Comparison of ENCODE assay signal across 1 cellular context in the genomic region with DNA sequence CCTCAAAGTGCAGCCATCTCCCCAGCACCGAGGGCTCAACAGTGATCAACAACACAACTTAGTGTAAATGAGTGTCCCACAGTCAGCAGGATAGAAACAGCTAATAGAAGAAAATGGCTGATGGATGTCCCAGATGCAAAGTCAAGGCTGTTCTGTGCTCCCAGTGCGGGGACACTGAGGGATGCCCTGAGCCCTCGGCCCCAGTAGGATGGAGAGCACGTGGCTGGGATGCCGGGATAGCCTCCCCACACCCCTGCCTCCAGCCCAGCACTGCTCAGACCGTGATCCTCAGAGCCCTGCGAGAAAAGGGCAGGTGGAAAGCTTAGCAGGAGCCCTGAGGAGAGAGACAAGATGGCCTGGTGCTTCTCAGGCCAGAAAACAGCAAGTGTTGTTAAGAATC.
TF ChIP-seq lines count a peak whose summit lies in the region.

No MANE protein-coding gene starts in this region.

TF ChIP-seq in H1, 55 proteins besides CTCF, POLR2A, EP300 and RAD21:
- no peak for TF ChIP-seq HDAC2 (IDR thresholded peaks at IDR 0.05; ENCODE audit: borderline replicate concordance in 1 of 2, low read depth in 2 of 2, low read length in 2 of 2)
- TF ChIP-seq TBP (IDR thresholded peaks at IDR 0.05; ENCODE audit: low read depth, low read length), result no peak
- no peak for TF ChIP-seq TEAD4 (IDR thresholded peaks at IDR 0.05; ENCODE audit: low read depth, low read length)
- no peak for TF ChIP-seq KDM5A (IDR thresholded peaks at IDR 0.05; ENCODE audit: low read length)
- TF ChIP-seq, protein P1, sequence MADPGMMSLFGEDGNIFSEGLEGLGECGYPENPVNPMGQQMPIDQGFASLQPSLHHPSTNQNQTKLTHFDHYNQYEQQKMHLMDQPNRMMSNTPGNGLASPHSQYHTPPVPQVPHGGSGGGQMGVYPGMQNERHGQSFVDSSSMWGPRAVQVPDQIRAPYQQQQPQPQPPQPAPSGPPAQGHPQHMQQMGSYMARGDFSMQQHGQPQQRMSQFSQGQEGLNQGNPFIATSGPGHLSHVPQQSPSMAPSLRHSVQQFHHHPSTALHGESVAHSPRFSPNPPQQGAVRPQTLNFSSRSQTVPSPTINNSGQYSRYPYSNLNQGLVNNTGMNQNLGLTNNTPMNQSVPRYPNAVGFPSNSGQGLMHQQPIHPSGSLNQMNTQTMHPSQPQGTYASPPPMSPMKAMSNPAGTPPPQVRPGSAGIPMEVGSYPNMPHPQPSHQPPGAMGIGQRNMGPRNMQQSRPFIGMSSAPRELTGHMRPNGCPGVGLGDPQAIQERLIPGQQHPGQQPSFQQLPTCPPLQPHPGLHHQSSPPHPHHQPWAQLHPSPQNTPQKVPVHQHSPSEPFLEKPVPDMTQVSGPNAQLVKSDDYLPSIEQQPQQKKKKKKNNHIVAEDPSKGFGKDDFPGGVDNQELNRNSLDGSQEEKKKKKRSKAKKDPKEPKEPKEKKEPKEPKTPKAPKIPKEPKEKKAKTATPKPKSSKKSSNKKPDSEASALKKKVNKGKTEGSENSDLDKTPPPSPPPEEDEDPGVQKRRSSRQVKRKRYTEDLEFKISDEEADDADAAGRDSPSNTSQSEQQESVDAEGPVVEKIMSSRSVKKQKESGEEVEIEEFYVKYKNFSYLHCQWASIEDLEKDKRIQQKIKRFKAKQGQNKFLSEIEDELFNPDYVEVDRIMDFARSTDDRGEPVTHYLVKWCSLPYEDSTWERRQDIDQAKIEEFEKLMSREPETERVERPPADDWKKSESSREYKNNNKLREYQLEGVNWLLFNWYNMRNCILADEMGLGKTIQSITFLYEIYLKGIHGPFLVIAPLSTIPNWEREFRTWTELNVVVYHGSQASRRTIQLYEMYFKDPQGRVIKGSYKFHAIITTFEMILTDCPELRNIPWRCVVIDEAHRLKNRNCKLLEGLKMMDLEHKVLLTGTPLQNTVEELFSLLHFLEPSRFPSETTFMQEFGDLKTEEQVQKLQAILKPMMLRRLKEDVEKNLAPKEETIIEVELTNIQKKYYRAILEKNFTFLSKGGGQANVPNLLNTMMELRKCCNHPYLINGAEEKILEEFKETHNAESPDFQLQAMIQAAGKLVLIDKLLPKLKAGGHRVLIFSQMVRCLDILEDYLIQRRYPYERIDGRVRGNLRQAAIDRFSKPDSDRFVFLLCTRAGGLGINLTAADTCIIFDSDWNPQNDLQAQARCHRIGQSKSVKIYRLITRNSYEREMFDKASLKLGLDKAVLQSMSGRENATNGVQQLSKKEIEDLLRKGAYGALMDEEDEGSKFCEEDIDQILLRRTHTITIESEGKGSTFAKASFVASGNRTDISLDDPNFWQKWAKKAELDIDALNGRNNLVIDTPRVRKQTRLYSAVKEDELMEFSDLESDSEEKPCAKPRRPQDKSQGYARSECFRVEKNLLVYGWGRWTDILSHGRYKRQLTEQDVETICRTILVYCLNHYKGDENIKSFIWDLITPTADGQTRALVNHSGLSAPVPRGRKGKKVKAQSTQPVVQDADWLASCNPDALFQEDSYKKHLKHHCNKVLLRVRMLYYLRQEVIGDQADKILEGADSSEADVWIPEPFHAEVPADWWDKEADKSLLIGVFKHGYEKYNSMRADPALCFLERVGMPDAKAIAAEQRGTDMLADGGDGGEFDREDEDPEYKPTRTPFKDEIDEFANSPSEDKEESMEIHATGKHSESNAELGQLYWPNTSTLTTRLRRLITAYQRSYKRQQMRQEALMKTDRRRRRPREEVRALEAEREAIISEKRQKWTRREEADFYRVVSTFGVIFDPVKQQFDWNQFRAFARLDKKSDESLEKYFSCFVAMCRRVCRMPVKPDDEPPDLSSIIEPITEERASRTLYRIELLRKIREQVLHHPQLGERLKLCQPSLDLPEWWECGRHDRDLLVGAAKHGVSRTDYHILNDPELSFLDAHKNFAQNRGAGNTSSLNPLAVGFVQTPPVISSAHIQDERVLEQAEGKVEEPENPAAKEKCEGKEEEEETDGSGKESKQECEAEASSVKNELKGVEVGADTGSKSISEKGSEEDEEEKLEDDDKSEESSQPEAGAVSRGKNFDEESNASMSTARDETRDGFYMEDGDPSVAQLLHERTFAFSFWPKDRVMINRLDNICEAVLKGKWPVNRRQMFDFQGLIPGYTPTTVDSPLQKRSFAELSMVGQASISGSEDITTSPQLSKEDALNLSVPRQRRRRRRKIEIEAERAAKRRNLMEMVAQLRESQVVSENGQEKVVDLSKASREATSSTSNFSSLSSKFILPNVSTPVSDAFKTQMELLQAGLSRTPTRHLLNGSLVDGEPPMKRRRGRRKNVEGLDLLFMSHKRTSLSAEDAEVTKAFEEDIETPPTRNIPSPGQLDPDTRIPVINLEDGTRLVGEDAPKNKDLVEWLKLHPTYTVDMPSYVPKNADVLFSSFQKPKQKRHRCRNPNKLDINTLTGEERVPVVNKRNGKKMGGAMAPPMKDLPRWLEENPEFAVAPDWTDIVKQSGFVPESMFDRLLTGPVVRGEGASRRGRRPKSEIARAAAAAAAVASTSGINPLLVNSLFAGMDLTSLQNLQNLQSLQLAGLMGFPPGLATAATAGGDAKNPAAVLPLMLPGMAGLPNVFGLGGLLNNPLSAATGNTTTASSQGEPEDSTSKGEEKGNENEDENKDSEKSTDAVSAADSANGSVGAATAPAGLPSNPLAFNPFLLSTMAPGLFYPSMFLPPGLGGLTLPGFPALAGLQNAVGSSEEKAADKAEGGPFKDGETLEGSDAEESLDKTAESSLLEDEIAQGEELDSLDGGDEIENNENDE (IDR thresholded peaks at IDR 0.05; ENCODE audit: insufficient replicate concordance, low read length), result no peak
- no peak for TF ChIP-seq NRF1 (IDR thresholded peaks at IDR 0.05; ENCODE audit: low read depth, low read length)
- TF ChIP-seq RFX5 (IDR thresholded peaks at IDR 0.05; ENCODE audit: borderline replicate concordance, low read depth, low read length), result no peak
- TF ChIP-seq MAFK (IDR thresholded peaks at IDR 0.05; ENCODE audit: low read depth, low read length), result no peak
- TF ChIP-seq FOSL1 (IDR thresholded peaks at IDR 0.05; ENCODE audit: insufficient read depth, low read depth, low read length), result no peak
